22 cellular contexts compared by ENCODE assay signal in genomic region chrX:46256875-46257274, GRCh38.
"Had no signal": no experiment of that assay in that cellular context is flagged by ENCODE, and none has a peak within 500 bp of the region (broad histone marks: within the 10 kb centered on the region; RNA-seq: fewer than 3 reads in every experiment).

No MANE protein-coding gene starts in this region.

- H3K4me3 ChIP-seq: cardiac muscle cell, lower lobe of right lung, stomach, suprapubic skin, tibial nerve had no signal

- H3K27me3 ChIP-seq: cardiac muscle cell, stomach, suprapubic skin, tibial nerve had no signal

- H3K36me3 Mint-ChIP-seq: activated naive CD4-positive, alpha-beta T cell treated with anti-CD3 and anti-CD28 coated beads, Interleukin-2, amount 10 ng/mL, durations not matched to agents 7 days and 5 days; naive B cell; stimulated activated effector memory CD8-positive, alpha-beta T cell treated with anti-CD3 and anti-CD28 coated beads, Interleukin-12 subunit alpha, Interleukin-12 subunit beta, amount 100 ng/mL, for 72 hours; WTC11 had no signal

- DNase-seq: activated effector memory CD4-positive, alpha-beta T cell treated with Interleukin-2 at 50 U/mL for 16 hours; activated naive CD4-positive, alpha-beta T cell treated with anti-CD3 and anti-CD28 coated beads, Interleukin-2, amount 10 ng/mL, durations not matched to agents 7 days and 5 days; activated T-cell treated with anti-CD3 and anti-CD28 coated beads, Interleukin-2, amount 50 U/mL, for 72 hours; amygdala; effector CD4-positive, alpha-beta T cell; erythroblast; foreskin melanocyte; lower lobe of right lung; naive B cell; nucleus accumbens; small intestine; stimulated activated CD4-positive, alpha-beta T cell treated with anti-CD3 and anti-CD28 coated beads, Interleukin-2, amount 100 ng/mL, for 24 hours; stomach had no signal

- H3K36me3 ChIP-seq: cardiac muscle cell, lower lobe of right lung, stomach, suprapubic skin, tibial nerve had no signal

- H3K4me1 Mint-ChIP-seq: stimulated activated effector memory CD8-positive, alpha-beta T cell treated with anti-CD3 and anti-CD28 coated beads, Interleukin-12 subunit alpha, Interleukin-12 subunit beta, amount 100 ng/mL, for 72 hours had no signal

- H3K4me1 ChIP-seq: lower lobe of right lung, stomach, suprapubic skin, tibial nerve had no signal

- H3K27me3 Mint-ChIP-seq: activated naive CD4-positive, alpha-beta T cell treated with anti-CD3 and anti-CD28 coated beads, Interleukin-2, amount 10 ng/mL, durations not matched to agents 7 days and 5 days; dendritic cell treated with granulocyte-macrophage colony-stimulating factor and Interleukin-4, amounts not matched to agents 40 ng/mL and 50 ng/mL, for 4 days; naive B cell had no signal

- H3K4me3 Mint-ChIP-seq: activated naive CD4-positive, alpha-beta T cell treated with anti-CD3 and anti-CD28 coated beads, Interleukin-2, amount 10 ng/mL, durations not matched to agents 7 days and 5 days; activated T-cell treated with anti-CD3 and anti-CD28 coated beads, Interleukin-2, amount 50 U/mL, for 72 hours; dendritic cell treated with granulocyte-macrophage colony-stimulating factor and Interleukin-4, amounts not matched to agents 40 ng/mL and 50 ng/mL, for 4 days; stimulated activated effector memory CD8-positive, alpha-beta T cell treated with anti-CD3 and anti-CD28 coated beads, Interleukin-12 subunit alpha, Interleukin-12 subunit beta, amount 100 ng/mL, for 72 hours; T-helper 2 cell treated with Interferon-gamma antibody and Interleukin-4, amounts not matched to agents 5 μg/mL and 100 μg/mL, for 36 hours; WTC11 had no signal

- H3K27ac ChIP-seq: cardiac muscle cell, lower lobe of right lung, stomach, suprapubic skin, tibial nerve had no signal

- ATAC-seq: activated T-cell treated with anti-CD3 and anti-CD28 coated beads, Interleukin-2, amount 50 U/mL, for 72 hours; left lobe of liver; lower lobe of right lung; sciatic nerve; stimulated activated effector memory CD8-positive, alpha-beta T cell treated with anti-CD3 and anti-CD28 coated beads, Interleukin-12 subunit alpha, Interleukin-12 subunit beta, amount 100 ng/mL, for 72 hours; WTC11 had no signal

- H3K27ac Mint-ChIP-seq: activated naive CD4-positive, alpha-beta T cell treated with anti-CD3 and anti-CD28 coated beads, Interleukin-2, amount 10 ng/mL, durations not matched to agents 7 days and 5 days; activated T-cell treated with anti-CD3 and anti-CD28 coated beads, Interleukin-2, amount 50 U/mL, for 72 hours; dendritic cell treated with granulocyte-macrophage colony-stimulating factor and Interleukin-4, amounts not matched to agents 40 ng/mL and 50 ng/mL, for 4 days; stimulated activated effector memory CD8-positive, alpha-beta T cell treated with anti-CD3 and anti-CD28 coated beads, Interleukin-12 subunit alpha, Interleukin-12 subunit beta, amount 100 ng/mL, for 72 hours; T-helper 2 cell treated with Interferon-gamma antibody and Interleukin-4, amounts not matched to agents 5 μg/mL and 100 μg/mL, for 36 hours; WTC11 had no signal

- H3K9me3 Mint-ChIP-seq: activated naive CD4-positive, alpha-beta T cell treated with anti-CD3 and anti-CD28 coated beads, Interleukin-2, amount 10 ng/mL, durations not matched to agents 7 days and 5 days; activated T-cell treated with anti-CD3 and anti-CD28 coated beads, Interleukin-2, amount 50 U/mL, for 72 hours; dendritic cell treated with granulocyte-macrophage colony-stimulating factor and Interleukin-4, amounts not matched to agents 40 ng/mL and 50 ng/mL, for 4 days; stimulated activated effector memory CD8-positive, alpha-beta T cell treated with anti-CD3 and anti-CD28 coated beads, Interleukin-12 subunit alpha, Interleukin-12 subunit beta, amount 100 ng/mL, for 72 hours; T-helper 2 cell treated with Interferon-gamma antibody and Interleukin-4, amounts not matched to agents 5 μg/mL and 100 μg/mL, for 36 hours; WTC11 had no signal

- H3K9me3 ChIP-seq: lower lobe of right lung, stomach, suprapubic skin, tibial nerve had no signal
